Comparison of ENCODE assay signal across 8 cellular contexts in the genomic region with DNA sequence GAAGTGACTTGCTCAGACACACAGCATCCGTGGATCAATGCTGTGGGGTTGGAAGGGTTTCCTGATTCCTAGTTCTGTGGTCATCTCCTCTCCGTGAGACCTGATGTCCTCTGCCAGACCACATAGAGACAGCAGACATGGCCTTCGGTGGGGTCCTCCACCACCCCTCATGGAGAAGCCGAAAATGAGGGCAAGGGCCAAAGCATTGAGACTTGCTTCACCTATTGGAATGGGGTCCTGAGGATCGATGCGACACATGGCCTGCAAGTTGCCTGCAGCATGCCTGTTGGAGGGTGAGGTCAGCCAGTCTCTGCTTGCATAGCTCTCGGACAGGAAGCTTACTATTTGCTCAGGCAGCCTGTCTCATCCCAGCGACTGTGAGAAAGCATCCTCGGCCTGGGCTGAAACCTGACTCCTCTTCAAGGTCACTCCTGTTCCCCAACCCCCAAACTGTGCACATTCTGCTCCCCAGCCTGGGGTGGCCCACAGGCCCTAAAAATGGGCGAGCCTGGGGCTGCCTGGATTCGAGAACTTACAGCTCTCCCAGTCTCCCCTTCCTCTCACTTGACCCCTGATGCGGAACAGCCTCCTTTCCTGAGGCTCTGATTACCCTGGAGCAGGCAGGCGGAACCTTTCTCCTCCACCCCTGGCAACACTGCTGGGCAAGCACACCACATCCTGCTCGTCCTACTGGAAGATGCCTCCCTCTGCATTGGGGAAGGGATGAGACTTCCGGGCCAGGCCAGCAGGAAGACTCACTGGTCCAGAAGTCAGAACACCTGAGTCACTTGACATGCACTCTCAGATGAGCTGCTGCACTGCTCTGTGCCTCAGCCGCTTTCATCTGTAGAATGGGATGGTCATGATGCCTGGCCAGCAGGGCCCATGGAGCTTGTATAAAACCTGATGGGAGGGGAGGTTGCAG.
DNase-seq lines count a peak whose midpoint lies in the region; ATAC-seq and TF ChIP-seq lines count a peak whose summit lies in the region.
"Had no signal": no experiment of that assay in that cellular context is flagged by ENCODE, and none has a peak within 500 bp of the region (broad histone marks: within the 10 kb centered on the region; RNA-seq: fewer than 3 reads in every experiment).

No MANE protein-coding gene starts in this region.

- TF ChIP-seq CTCF in HEK293 (tag by site-specific recombination; IDR thresholded peaks at IDR 0.05) = no peak

- POLR2A ChIA-PET in HEK293 (lab: Yijun Ruan, JAX) = no interaction called here

- no peak for ATAC-seq in GM19452 (IDR thresholded peaks at IDR 0.05; ENCODE audit: unreplicated experiment)
- no peak for ATAC-seq in GM21576 (IDR thresholded peaks at IDR 0.05; ENCODE audit: unreplicated experiment)

- CTCF ChIA-PET in HEK293 (lab: Yijun Ruan, JAX) = interaction anchor here (0.7 to 15.1 kb wide), 5 partner anchors 8 to 204 kb away, joined by 3 to 831 read pairs (median 4); no protein-coding TSS in a partner anchor

- H3K4me1 ChIP-seq in HEK293 (ENCODE audit: control insufficient read depth, insufficient read depth, low read length) = no peaks in the 10 kb centered on the region

- no peaks in the 10 kb centered on the region for H3K9me3 ChIP-seq in HEK293 (ENCODE audit: control insufficient read depth, insufficient read depth, low read depth, low read length)
- H3K9me3 ChIP-seq: transverse colon had no signal

- peak; percentile 30 to 47 for DNase-seq in NCI-H526 (lab: John Stamatoyannopoulos, UW)
- peak; percentile 45 for DNase-seq in ecto neural progenitor cell (ENCODE audit: low spot score)
- DNase-seq in pulmonary artery endothelial cell (ENCODE audit: low read depth, low spot score) = peak; percentile 76
- DNase-seq in GM19240 (ENCODE audit: insufficient read length, low spot score) = no peak
- DNase-seq: transverse colon had no signal

- H3K27ac ChIP-seq in HEK293 (ENCODE audit: extremely low read depth, low read depth, low read length) = no peak overlapping the region

- H3K36me3 ChIP-seq in HEK293 (ENCODE audit: control insufficient read depth in 2 of 2, insufficient read depth in 1 of 2, low read length in 2 of 2) = no peaks in the 10 kb centered on the region
- H3K36me3 ChIP-seq: transverse colon had no signal

- H3K4me3 ChIP-seq in HEK293 (ENCODE audit: low read depth, low read length) = no peak overlapping the region
- H3K4me3 ChIP-seq: transverse colon had no signal

TF ChIP-seq in HEK293, 187 proteins besides CTCF, POLR2A, EP300 and RAD21:
- TF ChIP-seq SP3 (tag by site-specific recombination; IDR thresholded peaks at IDR 0.05) (no peak), ZSCAN16 (tag by site-specific recombination; IDR thresholded peaks at IDR 0.05) (0 out of 2 replicates have a peak, but pooled peaks have one; percentile 48)
- TF ChIP-seq, protein P1, sequence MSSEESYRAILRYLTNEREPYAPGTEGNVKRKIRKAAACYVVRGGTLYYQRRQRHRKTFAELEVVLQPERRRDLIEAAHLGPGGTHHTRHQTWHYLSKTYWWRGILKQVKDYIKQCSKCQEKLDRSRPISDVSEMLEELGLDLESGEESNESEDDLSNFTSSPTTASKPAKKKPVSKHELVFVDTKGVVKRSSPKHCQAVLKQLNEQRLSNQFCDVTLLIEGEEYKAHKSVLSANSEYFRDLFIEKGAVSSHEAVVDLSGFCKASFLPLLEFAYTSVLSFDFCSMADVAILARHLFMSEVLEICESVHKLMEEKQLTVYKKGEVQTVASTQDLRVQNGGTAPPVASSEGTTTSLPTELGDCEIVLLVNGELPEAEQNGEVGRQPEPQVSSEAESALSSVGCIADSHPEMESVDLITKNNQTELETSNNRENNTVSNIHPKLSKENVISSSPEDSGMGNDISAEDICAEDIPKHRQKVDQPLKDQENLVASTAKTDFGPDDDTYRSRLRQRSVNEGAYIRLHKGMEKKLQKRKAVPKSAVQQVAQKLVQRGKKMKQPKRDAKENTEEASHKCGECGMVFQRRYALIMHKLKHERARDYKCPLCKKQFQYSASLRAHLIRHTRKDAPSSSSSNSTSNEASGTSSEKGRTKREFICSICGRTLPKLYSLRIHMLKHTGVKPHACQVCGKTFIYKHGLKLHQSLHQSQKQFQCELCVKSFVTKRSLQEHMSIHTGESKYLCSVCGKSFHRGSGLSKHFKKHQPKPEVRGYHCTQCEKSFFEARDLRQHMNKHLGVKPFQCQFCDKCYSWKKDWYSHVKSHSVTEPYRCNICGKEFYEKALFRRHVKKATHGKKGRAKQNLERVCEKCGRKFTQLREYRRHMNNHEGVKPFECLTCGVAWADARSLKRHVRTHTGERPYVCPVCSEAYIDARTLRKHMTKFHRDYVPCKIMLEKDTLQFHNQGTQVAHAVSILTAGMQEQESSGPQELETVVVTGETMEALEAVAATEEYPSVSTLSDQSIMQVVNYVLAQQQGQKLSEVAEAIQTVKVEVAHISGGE (tag by site-specific recombination; conservative IDR thresholded peaks at IDR 0.05; ENCODE audit: low read depth) = peak; percentile 55
